In genomic region chr11:46347637-46348311, GRCh38 we compare ENCODE assay signal across 8 cellular contexts. TPM values are rescaled to one million over a fixed set of nuclear protein-coding genes. Genes with fewer than 3 reads are reported as not detected.
DNase-seq lines count a peak whose midpoint lies in the region; ATAC-seq and TF ChIP-seq lines count a peak whose summit lies in the region.

No MANE protein-coding gene starts in this region.

- H3K4me2 ChIP-seq in H9 (ENCODE audit: insufficient read depth, insufficient read length, low read length): peak overlapping the region; percentile 93

- H4K8ac ChIP-seq in H9 (replicated peaks; ENCODE audit: insufficient read length, low read depth, low read length): no peak overlapping the region

- H3K27me3 Mint-ChIP-seq in H9 (ENCODE audit: low read depth): peaks cover 10% of the 10 kb centered on the region
- peaks cover 2% of the 10 kb centered on the region for H3K27me3 Mint-ChIP-seq in activated CD4-positive, alpha-beta T cell treated with anti-CD3 and anti-CD28 coated beads, Interleukin-2, amount 10 ng/mL, durations not matched to agents 7 days and 5 days

- WGBS in H9 (ENCODE audit: extremely low coverage, insufficient read length, low lambda C conversion rate): no CpG with 5 or more reads among the region's 63 CpGs

- no peak overlapping the region for H4K5ac ChIP-seq in H9 (ENCODE audit: insufficient read length, low read depth, low read length)

- H3K4me1 Mint-ChIP-seq in H9: peaks cover 71 to 72% of the 10 kb centered on the region in 2 experiments
- peaks cover 78% of the 10 kb centered on the region for H3K4me1 Mint-ChIP-seq in activated CD4-positive, alpha-beta T cell treated with anti-CD3 and anti-CD28 coated beads, Interleukin-2, amount 10 ng/mL, durations not matched to agents 7 days and 5 days

- no peak overlapping the region for H3K4ac ChIP-seq in H9 (ENCODE audit: low read depth, low read length)

- no peak overlapping the region for H3K18ac ChIP-seq in H9 (ENCODE audit: insufficient read length, low read depth, low read length)

- H3K9me3 ChIP-seq in H9 (ENCODE audit: control insufficient read depth, low read depth, low read length): no peaks in the 10 kb centered on the region

- H3K56ac ChIP-seq in H9 (ENCODE audit: insufficient read length, low read depth, low read length): no peak overlapping the region

- H3K4me3 ChIP-seq in AG09309 (ENCODE audit: control insufficient read depth, low read depth, low read length) (peak overlapping the region; percentile 88), fibroblast of pulmonary artery (replicated peaks; ENCODE audit: low read depth, low read length) (peak overlapping the region; percentile 79)

- H3K4me1 ChIP-seq in H9 (ENCODE audit: insufficient read depth, low read length): peaks cover 25% of the 10 kb centered on the region; the same call in 1 of the 2 replicates

- no peak overlapping the region for H2BK5ac ChIP-seq in H9 (ENCODE audit: insufficient read length, low read length)

- H2BK12ac ChIP-seq in H9 (ENCODE audit: insufficient read length, low read depth, low read length): no peak overlapping the region

- H2BK15ac ChIP-seq in H9 (ENCODE audit: low read depth, low read length): no peak overlapping the region

- no peak overlapping the region for H3K27ac ChIP-seq in H9 (ENCODE audit: insufficient read length, low read depth, low read length)

- no peak overlapping the region for H3T11ph ChIP-seq in H9 (ENCODE audit: low read length)

- H4K91ac ChIP-seq in H9 (ENCODE audit: insufficient read length, low read depth, low read length): no peak overlapping the region

- POLR2A ChIA-PET in activated CD4-positive, alpha-beta T cell treated with anti-CD3 and anti-CD28 coated beads, Interleukin-2, amount 10 ng/mL, durations not matched to agents 7 days and 5 days (lab: Charles Lee): no interaction called here

- no peaks in the 10 kb centered on the region for H3K27me3 ChIP-seq in H9 (ENCODE audit: insufficient read depth, low read length)

- H2BK20ac ChIP-seq in H9 (ENCODE audit: low read depth, low read length, poor library complexity, severe bottlenecking): no peak overlapping the region

- DNase-seq in AG09309 (ENCODE audit: low read depth) (no peak), H9 (no peak), fibroblast of pulmonary artery (ENCODE audit: low read depth) (no peak), posterior vena cava (ENCODE audit: low spot score) (peak; percentile 87), GOT3 (lab: John Stamatoyannopoulos, UW) (no peak), globus pallidus (ENCODE audit: low spot score) (no peak)
- DNase-seq in activated CD4-positive, alpha-beta T cell treated with anti-CD3 and anti-CD28 coated beads, Interleukin-2, amount 10 ng/mL, durations not matched to agents 7 days and 5 days: no peak

- H2BK120ac ChIP-seq in H9 (ENCODE audit: low read depth, low read length, poor library complexity, severe bottlenecking): no peak overlapping the region

- ATAC-seq in HG03571 (IDR thresholded peaks at IDR 0.05; ENCODE audit: unreplicated experiment): no peak

- peaks cover 5% of the 10 kb centered on the region for H4K20me1 ChIP-seq in H9 (ENCODE audit: control insufficient read depth, insufficient read depth, insufficient read length)

- no peak overlapping the region for H2AK5ac ChIP-seq in H9 (ENCODE audit: insufficient read length, low read length)

- no peak overlapping the region for H2AFZ ChIP-seq in H9 (ENCODE audit: low read length)

- intact Hi-C loops in posterior vena cava (cut with DNase I): no loop called here

- peaks cover 8% of the 10 kb centered on the region for H3K79me1 ChIP-seq in H9 (ENCODE audit: insufficient read depth, low read depth, low read length, poor library complexity, severe bottlenecking)

- peak overlapping the region; percentile 60 for H3K9ac ChIP-seq in H9 (ENCODE audit: extremely low read depth, insufficient read length, low read length)

- peaks cover 0 to 4% (median 0%) of the 10 kb centered on the region in 3 experiments; a peak in 1 of 7 replicates for H3K36me3 Mint-ChIP-seq in H9 (ENCODE audit: insufficient read depth in 1 of 3, low read depth in 3 of 3)
- peaks cover 40% of the 10 kb centered on the region for H3K36me3 Mint-ChIP-seq in activated CD4-positive, alpha-beta T cell treated with anti-CD3 and anti-CD28 coated beads, Interleukin-2, amount 10 ng/mL, durations not matched to agents 7 days and 5 days (ENCODE audit: low read depth)

- CTCF ChIA-PET in activated CD4-positive, alpha-beta T cell treated with anti-CD3 and anti-CD28 coated beads, Interleukin-2, amount 10 ng/mL, durations not matched to agents 7 days and 5 days (lab: Charles Lee): interaction anchor here (0.6 to 16.1 kb wide), 19 partner anchors 7 to 205 kb away, joined by 3 to 280 read pairs (median 4); no protein-coding TSS in a partner anchor

- no peak overlapping the region for H3K23ac ChIP-seq in H9 (ENCODE audit: insufficient read length, low read depth, low read length)

- H3K27ac Mint-ChIP-seq in H9: no peak overlapping the region
- H3K27ac Mint-ChIP-seq in activated CD4-positive, alpha-beta T cell treated with anti-CD3 and anti-CD28 coated beads, Interleukin-2, amount 10 ng/mL, durations not matched to agents 7 days and 5 days: peak overlapping the region; percentile 91

- H3K14ac ChIP-seq in H9 (ENCODE audit: insufficient read depth, low read length): no peak overlapping the region; the same call in 1 of the 2 replicates

- peaks cover 10% of the 10 kb centered on the region for H3K23me2 ChIP-seq in H9 (ENCODE audit: insufficient read length, low read depth, low read length, poor library complexity, severe bottlenecking)

- H3K9me3 Mint-ChIP-seq in H9: no peaks in the 10 kb centered on the region; a peak in 2 of 5 replicates
- no peaks in the 10 kb centered on the region for H3K9me3 Mint-ChIP-seq in activated CD4-positive, alpha-beta T cell treated with anti-CD3 and anti-CD28 coated beads, Interleukin-2, amount 10 ng/mL, durations not matched to agents 7 days and 5 days

- peaks cover 13% of the 10 kb centered on the region; the same call in 1 of the 2 replicates for H3K79me2 ChIP-seq in H9 (ENCODE audit: insufficient read depth, low read length)

- no peak for TF ChIP-seq CTCF in AG09309 (IDR thresholded peaks at IDR 0.05; ENCODE audit: control insufficient read depth, insufficient read depth, low read depth, low read length, missing control alignments)
- TF ChIP-seq CTCF in H9 (conservative IDR thresholded peaks at IDR 0.05): no peak
- TF ChIP-seq CTCF in fibroblast of pulmonary artery (IDR thresholded peaks at IDR 0.05; ENCODE audit: low read length, missing control alignments): no peak

- peak overlapping the region; percentile 77 to 87 for H3K4me3 Mint-ChIP-seq in H9
- H3K4me3 Mint-ChIP-seq in activated CD4-positive, alpha-beta T cell treated with anti-CD3 and anti-CD28 coated beads, Interleukin-2, amount 10 ng/mL, durations not matched to agents 7 days and 5 days: peak overlapping the region; percentile 85

RNA-seq across cellular contexts. Expression of gene DGKZ, which starts 0.5 kb away (rescaled TPM):
- total RNA-seq in H9 (2021) (68.8 and 68.9 TPM in 2 replicates), posterior vena cava (10 to 100 TPM; 38.5 to 41.2 TPM)
- 100 to 1,000 TPM; 178 to 187 TPM for total RNA-seq in activated CD4-positive, alpha-beta T cell treated with anti-CD3 and anti-CD28 coated beads, Interleukin-2, amount 10 ng/mL, durations not matched to agents 7 days and 5 days

RNA-seq across cellular contexts. Expression of gene MDK, which starts 33.7 kb away (rescaled TPM):
- 392 and 407 TPM in 2 replicates for total RNA-seq in H9 (2021)
- total RNA-seq in activated CD4-positive, alpha-beta T cell treated with anti-CD3 and anti-CD28 coated beads, Interleukin-2, amount 10 ng/mL, durations not matched to agents 7 days and 5 days: 10 to 100 TPM in 1 of 2 experiments, 1 to 10 TPM in 1; 8.2 to 10.5 TPM
- total RNA-seq in posterior vena cava: 10 to 100 TPM; 16.6 to 28.9 TPM

RNA-seq across cellular contexts. Expression of gene CHRM4, which starts 43.8 kb away (rescaled TPM):
- total RNA-seq in H9 (2021) (1.0 and 1.1 TPM in 2 replicates), posterior vena cava (not detected)
- total RNA-seq in activated CD4-positive, alpha-beta T cell treated with anti-CD3 and anti-CD28 coated beads, Interleukin-2, amount 10 ng/mL, durations not matched to agents 7 days and 5 days: under 1 TPM; 0.12 to 0.31 TPM

Comparison
In these comparisons a context has a peak if more than half of its experiments do, and no peak if none do; other contexts are left out.
1. RNA of gene MDK, which starts 33.7 kb away (total RNA-seq): 392 to 407 TPM in H9; 16.6 to 28.9 TPM in posterior vena cava and 8.2 to 10.5 TPM in activated CD4-positive, alpha-beta T cell treated with anti-CD3 and anti-CD28 coated beads, Interleukin-2, amount 10 ng/mL, durations not matched to agents 7 days and 5 days; every median in the first group is over 10 times any median in the second.